1 cellular context compared by ENCODE assay signal in the genomic region with DNA sequence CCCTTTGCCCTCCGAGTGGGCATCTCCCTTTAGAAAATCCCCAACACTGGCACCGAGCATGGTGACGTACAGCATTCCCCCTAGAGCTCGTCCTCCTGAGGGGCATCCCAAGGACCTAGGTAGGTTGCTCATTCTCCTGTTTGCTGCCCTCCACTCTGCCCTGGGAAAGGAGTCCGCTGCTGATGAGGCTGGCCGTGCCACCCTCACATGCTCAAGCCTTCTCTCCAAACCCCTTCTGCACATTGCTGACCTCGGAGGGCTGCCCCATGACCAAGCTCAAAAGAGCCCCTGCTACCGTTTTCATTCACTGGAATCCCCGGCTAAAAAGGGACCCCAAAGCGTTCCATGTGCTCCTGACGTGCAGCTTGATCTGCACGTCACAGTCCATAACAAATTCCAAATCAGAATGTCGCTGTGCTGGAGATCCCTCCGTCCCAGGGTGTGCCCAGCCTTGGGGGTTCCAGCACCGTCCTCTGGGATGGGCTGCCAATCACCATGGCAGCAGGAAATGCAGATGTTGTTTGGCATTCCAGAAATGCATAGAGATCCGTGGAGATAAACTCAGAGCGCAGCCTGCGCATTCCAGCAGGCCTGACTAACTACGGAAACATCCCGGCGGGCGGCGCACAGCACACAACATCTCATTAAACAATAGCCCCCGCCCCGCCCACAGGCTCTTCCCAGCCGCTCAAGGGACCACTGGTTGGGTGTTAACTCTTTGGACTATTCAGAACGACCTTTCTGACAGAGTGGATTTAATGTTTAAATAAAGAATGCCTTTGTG.
TF ChIP-seq lines count a peak whose summit lies in the region.

No MANE protein-coding gene starts in this region.

TF ChIP-seq in HepG2, 621 proteins besides CTCF, POLR2A, EP300 and RAD21 (continued from another document and continues in another):
- TF ChIP-seq, protein P1, sequence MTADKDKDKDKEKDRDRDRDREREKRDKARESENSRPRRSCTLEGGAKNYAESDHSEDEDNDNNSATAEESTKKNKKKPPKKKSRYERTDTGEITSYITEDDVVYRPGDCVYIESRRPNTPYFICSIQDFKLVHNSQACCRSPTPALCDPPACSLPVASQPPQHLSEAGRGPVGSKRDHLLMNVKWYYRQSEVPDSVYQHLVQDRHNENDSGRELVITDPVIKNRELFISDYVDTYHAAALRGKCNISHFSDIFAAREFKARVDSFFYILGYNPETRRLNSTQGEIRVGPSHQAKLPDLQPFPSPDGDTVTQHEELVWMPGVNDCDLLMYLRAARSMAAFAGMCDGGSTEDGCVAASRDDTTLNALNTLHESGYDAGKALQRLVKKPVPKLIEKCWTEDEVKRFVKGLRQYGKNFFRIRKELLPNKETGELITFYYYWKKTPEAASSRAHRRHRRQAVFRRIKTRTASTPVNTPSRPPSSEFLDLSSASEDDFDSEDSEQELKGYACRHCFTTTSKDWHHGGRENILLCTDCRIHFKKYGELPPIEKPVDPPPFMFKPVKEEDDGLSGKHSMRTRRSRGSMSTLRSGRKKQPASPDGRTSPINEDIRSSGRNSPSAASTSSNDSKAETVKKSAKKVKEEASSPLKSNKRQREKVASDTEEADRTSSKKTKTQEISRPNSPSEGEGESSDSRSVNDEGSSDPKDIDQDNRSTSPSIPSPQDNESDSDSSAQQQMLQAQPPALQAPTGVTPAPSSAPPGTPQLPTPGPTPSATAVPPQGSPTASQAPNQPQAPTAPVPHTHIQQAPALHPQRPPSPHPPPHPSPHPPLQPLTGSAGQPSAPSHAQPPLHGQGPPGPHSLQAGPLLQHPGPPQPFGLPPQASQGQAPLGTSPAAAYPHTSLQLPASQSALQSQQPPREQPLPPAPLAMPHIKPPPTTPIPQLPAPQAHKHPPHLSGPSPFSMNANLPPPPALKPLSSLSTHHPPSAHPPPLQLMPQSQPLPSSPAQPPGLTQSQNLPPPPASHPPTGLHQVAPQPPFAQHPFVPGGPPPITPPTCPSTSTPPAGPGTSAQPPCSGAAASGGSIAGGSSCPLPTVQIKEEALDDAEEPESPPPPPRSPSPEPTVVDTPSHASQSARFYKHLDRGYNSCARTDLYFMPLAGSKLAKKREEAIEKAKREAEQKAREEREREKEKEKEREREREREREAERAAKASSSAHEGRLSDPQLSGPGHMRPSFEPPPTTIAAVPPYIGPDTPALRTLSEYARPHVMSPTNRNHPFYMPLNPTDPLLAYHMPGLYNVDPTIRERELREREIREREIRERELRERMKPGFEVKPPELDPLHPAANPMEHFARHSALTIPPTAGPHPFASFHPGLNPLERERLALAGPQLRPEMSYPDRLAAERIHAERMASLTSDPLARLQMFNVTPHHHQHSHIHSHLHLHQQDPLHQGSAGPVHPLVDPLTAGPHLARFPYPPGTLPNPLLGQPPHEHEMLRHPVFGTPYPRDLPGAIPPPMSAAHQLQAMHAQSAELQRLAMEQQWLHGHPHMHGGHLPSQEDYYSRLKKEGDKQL (CRISPR knock-in tag; IDR thresholded peaks at IDR 0.05; ENCODE audit: low read depth): peak; percentile 77; the same call in 1 of the 2 replicates
- TF ChIP-seq MIXL1 (CRISPR knock-in tag; IDR thresholded peaks at IDR 0.05) (peak; percentile 80), NFIC (IDR thresholded peaks at IDR 0.05; ENCODE audit: low read length) (no peak), ZSCAN29 (CRISPR knock-in tag; conservative IDR thresholded peaks at IDR 0.05) (no peak), ZNF451 (CRISPR knock-in tag; IDR thresholded peaks at IDR 0.05) (no peak), ZNF143 (CRISPR knock-in tag; IDR thresholded peaks at IDR 0.05) (no peak), ZNF775 (CRISPR knock-in tag; IDR thresholded peaks at IDR 0.05; ENCODE audit: borderline replicate concordance) (no peak), SP4 (CRISPR knock-in tag; IDR thresholded peaks at IDR 0.05) (peak; percentile 41; the same call in 1 of the 2 replicates), LCORL (IDR thresholded peaks at IDR 0.05) (no peak), LCORL (CRISPR knock-in tag; IDR thresholded peaks at IDR 0.05) (peak; percentile 96), ZNF768 (CRISPR knock-in tag; IDR thresholded peaks at IDR 0.05) (no peak), RFX3 (CRISPR knock-in tag; IDR thresholded peaks at IDR 0.05) (peak; percentile 77), THAP11 (CRISPR knock-in tag; IDR thresholded peaks at IDR 0.05) (peak; percentile 37), ASH2L (IDR thresholded peaks at IDR 0.05; ENCODE audit: insufficient read length, low read depth, low read length) (peak; percentile 51), NR2F2 (IDR thresholded peaks at IDR 0.05; ENCODE audit: borderline replicate concordance, low read depth) (peak; percentile 15; the same call in 1 of the 2 replicates), FOXK1 (CRISPR knock-in tag; IDR thresholded peaks at IDR 0.05; ENCODE audit: borderline replicate concordance, low read depth) (peak; percentile 40; the same call in 1 of the 2 replicates), ZNF263 (CRISPR knock-in tag; IDR thresholded peaks at IDR 0.05) (no peak), SMYD3 (CRISPR knock-in tag; IDR thresholded peaks at IDR 0.05) (0 out of 2 replicates have a peak, but pooled peaks have one; percentile 37), PHF21A (CRISPR knock-in tag; IDR thresholded peaks at IDR 0.05) (peak; percentile 76; the same call in 1 of the 2 replicates), FOXA1 (IDR thresholded peaks at IDR 0.05) (no peak), FOXA1 (CRISPR knock-in tag; IDR thresholded peaks at IDR 0.05) (peak; percentile 61; the same call in 1 of the 2 replicates), TBP (CRISPR knock-in tag; IDR thresholded peaks at IDR 0.05) (no peak)
- TF ChIP-seq, protein P2, sequence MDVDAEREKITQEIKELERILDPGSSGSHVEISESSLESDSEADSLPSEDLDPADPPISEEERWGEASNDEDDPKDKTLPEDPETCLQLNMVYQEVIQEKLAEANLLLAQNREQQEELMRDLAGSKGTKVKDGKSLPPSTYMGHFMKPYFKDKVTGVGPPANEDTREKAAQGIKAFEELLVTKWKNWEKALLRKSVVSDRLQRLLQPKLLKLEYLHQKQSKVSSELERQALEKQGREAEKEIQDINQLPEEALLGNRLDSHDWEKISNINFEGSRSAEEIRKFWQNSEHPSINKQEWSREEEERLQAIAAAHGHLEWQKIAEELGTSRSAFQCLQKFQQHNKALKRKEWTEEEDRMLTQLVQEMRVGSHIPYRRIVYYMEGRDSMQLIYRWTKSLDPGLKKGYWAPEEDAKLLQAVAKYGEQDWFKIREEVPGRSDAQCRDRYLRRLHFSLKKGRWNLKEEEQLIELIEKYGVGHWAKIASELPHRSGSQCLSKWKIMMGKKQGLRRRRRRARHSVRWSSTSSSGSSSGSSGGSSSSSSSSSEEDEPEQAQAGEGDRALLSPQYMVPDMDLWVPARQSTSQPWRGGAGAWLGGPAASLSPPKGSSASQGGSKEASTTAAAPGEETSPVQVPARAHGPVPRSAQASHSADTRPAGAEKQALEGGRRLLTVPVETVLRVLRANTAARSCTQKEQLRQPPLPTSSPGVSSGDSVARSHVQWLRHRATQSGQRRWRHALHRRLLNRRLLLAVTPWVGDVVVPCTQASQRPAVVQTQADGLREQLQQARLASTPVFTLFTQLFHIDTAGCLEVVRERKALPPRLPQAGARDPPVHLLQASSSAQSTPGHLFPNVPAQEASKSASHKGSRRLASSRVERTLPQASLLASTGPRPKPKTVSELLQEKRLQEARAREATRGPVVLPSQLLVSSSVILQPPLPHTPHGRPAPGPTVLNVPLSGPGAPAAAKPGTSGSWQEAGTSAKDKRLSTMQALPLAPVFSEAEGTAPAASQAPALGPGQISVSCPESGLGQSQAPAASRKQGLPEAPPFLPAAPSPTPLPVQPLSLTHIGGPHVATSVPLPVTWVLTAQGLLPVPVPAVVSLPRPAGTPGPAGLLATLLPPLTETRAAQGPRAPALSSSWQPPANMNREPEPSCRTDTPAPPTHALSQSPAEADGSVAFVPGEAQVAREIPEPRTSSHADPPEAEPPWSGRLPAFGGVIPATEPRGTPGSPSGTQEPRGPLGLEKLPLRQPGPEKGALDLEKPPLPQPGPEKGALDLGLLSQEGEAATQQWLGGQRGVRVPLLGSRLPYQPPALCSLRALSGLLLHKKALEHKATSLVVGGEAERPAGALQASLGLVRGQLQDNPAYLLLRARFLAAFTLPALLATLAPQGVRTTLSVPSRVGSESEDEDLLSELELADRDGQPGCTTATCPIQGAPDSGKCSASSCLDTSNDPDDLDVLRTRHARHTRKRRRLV (CRISPR knock-in tag; IDR thresholded peaks at IDR 0.05): no peak
- TF ChIP-seq, protein P3, sequence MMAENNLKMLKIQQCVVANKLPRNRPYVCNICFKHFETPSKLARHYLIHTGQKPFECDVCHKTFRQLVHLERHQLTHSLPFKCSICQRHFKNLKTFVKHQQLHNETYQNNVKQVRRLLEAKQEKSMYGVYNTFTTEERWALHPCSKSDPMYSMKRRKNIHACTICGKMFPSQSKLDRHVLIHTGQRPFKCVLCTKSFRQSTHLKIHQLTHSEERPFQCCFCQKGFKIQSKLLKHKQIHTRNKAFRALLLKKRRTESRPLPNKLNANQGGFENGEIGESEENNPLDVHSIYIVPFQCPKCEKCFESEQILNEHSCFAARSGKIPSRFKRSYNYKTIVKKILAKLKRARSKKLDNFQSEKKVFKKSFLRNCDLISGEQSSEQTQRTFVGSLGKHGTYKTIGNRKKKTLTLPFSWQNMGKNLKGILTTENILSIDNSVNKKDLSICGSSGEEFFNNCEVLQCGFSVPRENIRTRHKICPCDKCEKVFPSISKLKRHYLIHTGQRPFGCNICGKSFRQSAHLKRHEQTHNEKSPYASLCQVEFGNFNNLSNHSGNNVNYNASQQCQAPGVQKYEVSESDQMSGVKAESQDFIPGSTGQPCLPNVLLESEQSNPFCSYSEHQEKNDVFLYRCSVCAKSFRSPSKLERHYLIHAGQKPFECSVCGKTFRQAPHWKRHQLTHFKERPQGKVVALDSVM (CRISPR knock-in tag; IDR thresholded peaks at IDR 0.05): 0 out of 2 replicates have a peak, but pooled peaks have one; percentile 24
- TF ChIP-seq, protein P4, sequence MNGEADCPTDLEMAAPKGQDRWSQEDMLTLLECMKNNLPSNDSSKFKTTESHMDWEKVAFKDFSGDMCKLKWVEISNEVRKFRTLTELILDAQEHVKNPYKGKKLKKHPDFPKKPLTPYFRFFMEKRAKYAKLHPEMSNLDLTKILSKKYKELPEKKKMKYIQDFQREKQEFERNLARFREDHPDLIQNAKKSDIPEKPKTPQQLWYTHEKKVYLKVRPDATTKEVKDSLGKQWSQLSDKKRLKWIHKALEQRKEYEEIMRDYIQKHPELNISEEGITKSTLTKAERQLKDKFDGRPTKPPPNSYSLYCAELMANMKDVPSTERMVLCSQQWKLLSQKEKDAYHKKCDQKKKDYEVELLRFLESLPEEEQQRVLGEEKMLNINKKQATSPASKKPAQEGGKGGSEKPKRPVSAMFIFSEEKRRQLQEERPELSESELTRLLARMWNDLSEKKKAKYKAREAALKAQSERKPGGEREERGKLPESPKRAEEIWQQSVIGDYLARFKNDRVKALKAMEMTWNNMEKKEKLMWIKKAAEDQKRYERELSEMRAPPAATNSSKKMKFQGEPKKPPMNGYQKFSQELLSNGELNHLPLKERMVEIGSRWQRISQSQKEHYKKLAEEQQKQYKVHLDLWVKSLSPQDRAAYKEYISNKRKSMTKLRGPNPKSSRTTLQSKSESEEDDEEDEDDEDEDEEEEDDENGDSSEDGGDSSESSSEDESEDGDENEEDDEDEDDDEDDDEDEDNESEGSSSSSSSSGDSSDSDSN (CRISPR knock-in tag; IDR thresholded peaks at IDR 0.05): peak; percentile 25; the same call in 1 of the 2 replicates
- TF ChIP-seq, protein P5, sequence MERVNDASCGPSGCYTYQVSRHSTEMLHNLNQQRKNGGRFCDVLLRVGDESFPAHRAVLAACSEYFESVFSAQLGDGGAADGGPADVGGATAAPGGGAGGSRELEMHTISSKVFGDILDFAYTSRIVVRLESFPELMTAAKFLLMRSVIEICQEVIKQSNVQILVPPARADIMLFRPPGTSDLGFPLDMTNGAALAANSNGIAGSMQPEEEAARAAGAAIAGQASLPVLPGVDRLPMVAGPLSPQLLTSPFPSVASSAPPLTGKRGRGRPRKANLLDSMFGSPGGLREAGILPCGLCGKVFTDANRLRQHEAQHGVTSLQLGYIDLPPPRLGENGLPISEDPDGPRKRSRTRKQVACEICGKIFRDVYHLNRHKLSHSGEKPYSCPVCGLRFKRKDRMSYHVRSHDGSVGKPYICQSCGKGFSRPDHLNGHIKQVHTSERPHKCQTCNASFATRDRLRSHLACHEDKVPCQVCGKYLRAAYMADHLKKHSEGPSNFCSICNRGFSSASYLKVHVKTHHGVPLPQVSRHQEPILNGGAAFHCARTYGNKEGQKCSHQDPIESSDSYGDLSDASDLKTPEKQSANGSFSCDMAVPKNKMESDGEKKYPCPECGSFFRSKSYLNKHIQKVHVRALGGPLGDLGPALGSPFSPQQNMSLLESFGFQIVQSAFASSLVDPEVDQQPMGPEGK (CRISPR knock-in tag; IDR thresholded peaks at IDR 0.05): peak; percentile 94
- TF ChIP-seq, protein P6, sequence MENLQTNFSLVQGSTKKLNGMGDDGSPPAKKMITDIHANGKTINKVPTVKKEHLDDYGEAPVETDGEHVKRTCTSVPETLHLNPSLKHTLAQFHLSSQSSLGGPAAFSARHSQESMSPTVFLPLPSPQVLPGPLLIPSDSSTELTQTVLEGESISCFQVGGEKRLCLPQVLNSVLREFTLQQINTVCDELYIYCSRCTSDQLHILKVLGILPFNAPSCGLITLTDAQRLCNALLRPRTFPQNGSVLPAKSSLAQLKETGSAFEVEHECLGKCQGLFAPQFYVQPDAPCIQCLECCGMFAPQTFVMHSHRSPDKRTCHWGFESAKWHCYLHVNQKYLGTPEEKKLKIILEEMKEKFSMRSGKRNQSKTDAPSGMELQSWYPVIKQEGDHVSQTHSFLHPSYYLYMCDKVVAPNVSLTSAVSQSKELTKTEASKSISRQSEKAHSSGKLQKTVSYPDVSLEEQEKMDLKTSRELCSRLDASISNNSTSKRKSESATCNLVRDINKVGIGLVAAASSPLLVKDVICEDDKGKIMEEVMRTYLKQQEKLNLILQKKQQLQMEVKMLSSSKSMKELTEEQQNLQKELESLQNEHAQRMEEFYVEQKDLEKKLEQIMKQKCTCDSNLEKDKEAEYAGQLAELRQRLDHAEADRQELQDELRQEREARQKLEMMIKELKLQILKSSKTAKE (CRISPR knock-in tag; IDR thresholded peaks at IDR 0.05; ENCODE audit: borderline replicate concordance): peak; percentile 40; the same call in 1 of the 2 replicates
- TF ChIP-seq, protein P7, sequence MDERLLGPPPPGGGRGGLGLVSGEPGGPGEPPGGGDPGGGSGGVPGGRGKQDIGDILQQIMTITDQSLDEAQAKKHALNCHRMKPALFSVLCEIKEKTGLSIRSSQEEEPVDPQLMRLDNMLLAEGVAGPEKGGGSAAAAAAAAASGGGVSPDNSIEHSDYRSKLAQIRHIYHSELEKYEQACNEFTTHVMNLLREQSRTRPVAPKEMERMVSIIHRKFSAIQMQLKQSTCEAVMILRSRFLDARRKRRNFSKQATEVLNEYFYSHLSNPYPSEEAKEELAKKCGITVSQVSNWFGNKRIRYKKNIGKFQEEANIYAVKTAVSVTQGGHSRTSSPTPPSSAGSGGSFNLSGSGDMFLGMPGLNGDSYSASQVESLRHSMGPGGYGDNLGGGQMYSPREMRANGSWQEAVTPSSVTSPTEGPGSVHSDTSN (CRISPR knock-in tag; IDR thresholded peaks at IDR 0.05): peak; percentile 62
- TF ChIP-seq, protein P8, sequence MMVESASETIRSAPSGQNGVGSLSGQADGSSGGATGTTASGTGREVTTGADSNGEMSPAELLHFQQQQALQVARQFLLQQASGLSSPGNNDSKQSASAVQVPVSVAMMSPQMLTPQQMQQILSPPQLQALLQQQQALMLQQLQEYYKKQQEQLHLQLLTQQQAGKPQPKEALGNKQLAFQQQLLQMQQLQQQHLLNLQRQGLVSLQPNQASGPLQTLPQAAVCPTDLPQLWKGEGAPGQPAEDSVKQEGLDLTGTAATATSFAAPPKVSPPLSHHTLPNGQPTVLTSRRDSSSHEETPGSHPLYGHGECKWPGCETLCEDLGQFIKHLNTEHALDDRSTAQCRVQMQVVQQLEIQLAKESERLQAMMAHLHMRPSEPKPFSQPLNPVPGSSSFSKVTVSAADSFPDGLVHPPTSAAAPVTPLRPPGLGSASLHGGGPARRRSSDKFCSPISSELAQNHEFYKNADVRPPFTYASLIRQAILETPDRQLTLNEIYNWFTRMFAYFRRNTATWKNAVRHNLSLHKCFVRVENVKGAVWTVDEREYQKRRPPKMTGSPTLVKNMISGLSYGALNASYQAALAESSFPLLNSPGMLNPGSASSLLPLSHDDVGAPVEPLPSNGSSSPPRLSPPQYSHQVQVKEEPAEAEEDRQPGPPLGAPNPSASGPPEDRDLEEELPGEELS (CRISPR knock-in tag; IDR thresholded peaks at IDR 0.05): peak; percentile 92
